In genomic region chr11:2933376-2934056, GRCh38 we compare ENCODE assay signal across 8 cellular contexts. TPM values are rescaled to one million over a fixed set of nuclear protein-coding genes. Genes with fewer than 3 reads are reported as not detected.
DNase-seq lines count a peak whose midpoint lies in the region; ATAC-seq and TF ChIP-seq lines count a peak whose summit lies in the region.

No MANE protein-coding gene starts in this region.

- TF ChIP-seq CTCF in GM13976 (IDR thresholded peaks at IDR 0.05; ENCODE audit: borderline replicate concordance, control extremely low read depth, extremely low read depth, insufficient read depth, missing control alignments) = no peak

- ATAC-seq in left cardiac atrium = peak; percentile 28 to 40
- ATAC-seq in GM19463 (IDR thresholded peaks at IDR 0.05; ENCODE audit: unreplicated experiment) = no peak

- DNase-seq in GM13976 (ENCODE audit: low spot score) = peak; percentile 29
- DNase-seq in NCI-H2029 treated with DMSO at 0.1 percent for 48 hours (lab: John Stamatoyannopoulos, UW) = peak; percentile 58
- DNase-seq in activated naive CD4-positive, alpha-beta T cell treated with anti-CD3 and anti-CD28 coated beads, Interleukin-2, amount 50 U/mL, for 16 hours = peak; percentile 7
- DNase-seq in left cardiac atrium = peak; percentile 81
- DNase-seq in stimulated activated CD8-positive, alpha-beta memory T cell treated with anti-CD3 and anti-CD28 coated beads, Interleukin-4, amount 100 ng/mL, for 48 hours = peak; percentile 71
- DNase-seq in NCI-H524 treated with DMSO at 0.1 percent for 48 hours (lab: John Stamatoyannopoulos, UW) = no peak
- no peak for DNase-seq in NCI-H187 treated with DMSO at 0.1 percent for 48 hours (lab: John Stamatoyannopoulos, UW)

- in situ Hi-C loops in GM13976 (cut with MboI; ENCODE audit: low sequenced_read_pairs, unreplicated experiment) = no loop called here

- intact Hi-C loops in left cardiac atrium (cut with DNase I) = no loop called here

RNA-seq across cellular contexts. Expression of gene PHLDA2, which starts 4.3 kb away (rescaled TPM):
- total RNA-seq in left cardiac atrium = 1 to 10 TPM; 2.2 to 3.4 TPM

RNA-seq across cellular contexts. Expression of gene CDKN1C, which starts 47.9 kb away (rescaled TPM):
- total RNA-seq in left cardiac atrium = 10 to 100 TPM; 23.3 to 44.2 TPM

RNA-seq across cellular contexts. Expression of gene NAP1L4, which starts 58.6 kb away (rescaled TPM):
- 100 to 1,000 TPM; 125 to 144 TPM for total RNA-seq in left cardiac atrium

Comparison
In these comparisons a context has a peak if more than half of its experiments do, and no peak if none do; other contexts are left out.
1. DNase-seq: peak in GM13976 (single experiment), NCI-H2029 treated with DMSO at 0.1 percent for 48 hours (single experiment), activated naive CD4-positive, alpha-beta T cell treated with anti-CD3 and anti-CD28 coated beads, Interleukin-2, amount 50 U/mL, for 16 hours (single experiment), left cardiac atrium (single experiment) and stimulated activated CD8-positive, alpha-beta memory T cell treated with anti-CD3 and anti-CD28 coated beads, Interleukin-4, amount 100 ng/mL, for 48 hours (single experiment); none in NCI-H524 treated with DMSO at 0.1 percent for 48 hours (single experiment) and NCI-H187 treated with DMSO at 0.1 percent for 48 hours (single experiment).